10 cellular contexts compared by ENCODE assay signal in the genomic region with DNA sequence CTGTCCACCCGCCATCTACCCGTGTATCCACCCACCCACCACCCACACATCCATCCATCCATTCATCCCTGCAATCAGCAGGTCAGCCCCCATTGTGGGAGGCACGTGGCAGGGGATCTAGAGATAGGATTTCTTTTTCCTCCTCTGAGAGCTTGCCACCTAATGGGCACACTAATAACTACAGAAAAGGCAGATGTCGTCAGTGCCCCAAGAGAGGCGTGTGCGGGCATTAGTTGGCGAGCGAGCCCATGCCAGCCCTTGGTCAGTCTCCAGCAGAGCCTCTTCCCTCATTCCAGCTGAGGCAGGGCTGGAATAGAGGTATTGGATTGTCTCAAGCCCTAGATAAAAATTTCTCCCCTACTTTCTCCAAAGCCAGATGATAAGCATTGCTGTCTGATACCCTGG. TPM values are rescaled to one million over a fixed set of nuclear protein-coding genes. Genes with fewer than 3 reads are reported as not detected.
A peak's percentile ranks its signal among the peaks of the same experiment; 100 is the strongest.
DNase-seq lines count a peak whose midpoint lies in the region; ATAC-seq and TF ChIP-seq lines count a peak whose summit lies in the region.
"Had no signal": no experiment of that assay in that cellular context is flagged by ENCODE, and none has a peak within 500 bp of the region (broad histone marks: within the 10 kb centered on the region; RNA-seq: fewer than 3 reads in every experiment).

No MANE protein-coding gene starts in this region.

- H3K4me3 ChIP-seq in BE2C (ENCODE audit: low read depth, low read length): no peak overlapping the region

- intact Hi-C loops in left colon (cut with DNase I, micrococcal nuclease): no loop called here

- TF ChIP-seq CTCF in BE2C (IDR thresholded peaks at IDR 0.05; ENCODE audit: low read depth, low read length): peak; percentile 41

- H3K9me3 ChIP-seq in BE2C: no peaks in the 10 kb centered on the region

- H3K27me3 ChIP-seq in BE2C: no peaks in the 10 kb centered on the region
- H3K27me3 ChIP-seq in layer of hippocampus (ENCODE audit: control insufficient read depth, insufficient read depth, low read length): no peaks in the 10 kb centered on the region

- DNase-seq in BE2C (peak; percentile 44), Kasumi-1 (lab: John Stamatoyannopoulos, UW) (peak; percentile 14 to 43), amniotic epithelial cell (ENCODE audit: low read depth) (peak; percentile 57), left colon (no peak)
- DNase-seq in effector CD4-positive, alpha-beta T cell: no peak
- no peak for DNase-seq in stimulated activated naive CD8-positive, alpha-beta T cell treated with anti-CD3 and anti-CD28 coated beads, Interleukin-15, Interleukin-2, amounts not matched to agents 100 U/mL and 50 U/mL, for 24 hours
- DNase-seq: activated naive CD8-positive, alpha-beta T cell treated with anti-CD3 and anti-CD28 coated beads, Interleukin-2, amount 10 ng/mL, durations not matched to agents 7 days and 5 days had no signal

- peak overlapping the region; percentile 69 for H3K27ac ChIP-seq in layer of hippocampus (ENCODE audit: low read depth, low read length)

- H3K36me3 ChIP-seq in BE2C: no peaks in the 10 kb centered on the region

- peaks cover 74% of the 10 kb centered on the region for H3K4me1 ChIP-seq in BE2C

- ATAC-seq in stimulated activated naive CD8-positive, alpha-beta T cell treated with anti-CD3 and anti-CD28 coated beads, Interleukin-15, Interleukin-2, amounts not matched to agents 100 U/mL and 50 U/mL, for 24 hours: no peak
- no peak for ATAC-seq in left colon
- no peak for ATAC-seq in HG03045 (IDR thresholded peaks at IDR 0.05; ENCODE audit: unreplicated experiment)

RNA-seq across cellular contexts. Expression of a gene that starts 9.7 kb away (rescaled TPM):
- 4.6 TPM for polyA plus RNA-seq in BE2C (2012; ENCODE audit: insufficient read depth, insufficient read length, low read depth)
- 10 to 100 TPM; 26.0 to 63.6 TPM for total RNA-seq in left colon

RNA-seq across cellular contexts. Expression of a gene that starts 25.3 kb away (rescaled TPM):
- not detected for polyA plus RNA-seq in BE2C (2012; ENCODE audit: insufficient read depth, insufficient read length, low read depth)
- not detected for total RNA-seq in left colon
- total RNA-seq: activated naive CD8-positive, alpha-beta T cell treated with anti-CD3 and anti-CD28 coated beads, Interleukin-2, amount 10 ng/mL, durations not matched to agents 7 days and 5 days; subcutaneous adipose tissue had no signal

RNA-seq across cellular contexts. Expression of a gene that starts 31.1 kb away (rescaled TPM):
- polyA plus RNA-seq in BE2C (2012; ENCODE audit: insufficient read depth, insufficient read length, low read depth): 1.1 TPM
- 1 to 10 TPM; 6.9 to 9.3 TPM for total RNA-seq in left colon
- total RNA-seq: activated naive CD8-positive, alpha-beta T cell treated with anti-CD3 and anti-CD28 coated beads, Interleukin-2, amount 10 ng/mL, durations not matched to agents 7 days and 5 days had no signal

RNA-seq across cellular contexts. Expression of a gene that starts 37.5 kb away (rescaled TPM):
- polyA plus RNA-seq in BE2C (2012; ENCODE audit: insufficient read depth, insufficient read length, low read depth): 48.0 TPM
- total RNA-seq in left colon: 10 to 100 TPM; 19.9 to 24.0 TPM

RNA-seq across cellular contexts. Expression of a gene that starts 51.2 kb away (rescaled TPM):
- polyA plus RNA-seq in BE2C (2012; ENCODE audit: insufficient read depth, insufficient read length, low read depth): 1,337 TPM
- total RNA-seq in left colon: 1 to 10 TPM; 1.8 to 6.4 TPM
- total RNA-seq: activated naive CD8-positive, alpha-beta T cell treated with anti-CD3 and anti-CD28 coated beads, Interleukin-2, amount 10 ng/mL, durations not matched to agents 7 days and 5 days had no signal

Comparison
In these comparisons a context has a peak if more than half of its experiments do, and no peak if none do; other contexts are left out.
1. DNase-seq: peak in BE2C (single experiment), Kasumi-1 (2 of 2) and amniotic epithelial cell (single experiment); none in effector CD4-positive, alpha-beta T cell (single experiment), stimulated activated naive CD8-positive, alpha-beta T cell treated with anti-CD3 and anti-CD28 coated beads, Interleukin-15, Interleukin-2, amounts not matched to agents 100 U/mL and 50 U/mL, for 24 hours (single experiment) and left colon (0 of 2).